Comparison of ENCODE assay signal across 13 cellular contexts in the genomic region with DNA sequence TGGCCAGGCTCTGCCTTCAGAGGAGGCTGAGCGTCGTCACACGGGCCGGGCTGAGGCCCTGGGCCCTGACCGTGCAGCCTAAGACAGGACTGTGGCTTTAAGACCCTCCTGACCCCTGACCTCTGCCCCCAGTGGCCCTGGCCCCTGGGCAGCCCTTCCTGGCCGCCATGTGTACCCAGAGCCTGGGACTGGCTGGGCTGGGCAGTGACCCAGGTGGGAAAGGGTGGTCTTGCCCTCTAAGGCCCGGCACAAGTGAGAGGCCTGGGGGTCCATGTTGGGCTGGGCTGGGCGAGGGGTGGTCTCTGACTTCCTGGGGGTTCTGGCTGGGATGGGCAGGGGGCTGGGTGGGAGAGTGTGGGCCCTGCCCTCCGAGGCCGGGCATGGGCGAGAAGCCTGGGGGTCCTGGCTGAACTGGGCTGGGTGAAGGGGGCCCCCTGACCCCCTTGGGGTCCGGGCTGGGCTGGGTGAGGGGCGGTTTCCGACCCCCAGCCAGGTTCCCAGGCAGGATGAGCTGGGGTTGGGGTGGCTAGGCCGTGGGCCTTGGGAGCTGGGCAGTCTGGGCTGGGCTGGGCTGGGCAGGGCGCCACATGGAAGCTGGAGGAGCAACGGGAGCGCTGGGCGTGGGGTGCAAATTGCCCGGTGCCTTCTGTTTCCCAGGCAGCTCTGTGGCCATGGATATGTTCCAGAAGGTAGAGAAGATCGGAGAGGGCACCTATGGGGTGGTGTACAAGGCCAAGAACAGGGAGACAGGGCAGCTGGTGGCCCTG. TPM values are rescaled to one million over a fixed set of nuclear protein-coding genes. Genes with fewer than 3 reads are reported as not detected.
DNase-seq lines count a peak whose midpoint lies in the region; ATAC-seq, FAIRE-seq and TF ChIP-seq lines count a peak whose summit lies in the region.
"Had no signal": no experiment of that assay in that cellular context is flagged by ENCODE, and none has a peak within 500 bp of the region (broad histone marks: within the 10 kb centered on the region; RNA-seq: fewer than 3 reads in every experiment).

A gene (plus strand): TSS at position 101 of the 767 bp plus-strand sequence. CDS start 571 bp downstream, at position 672.

- ATAC-seq in HepG2: no peak
- ATAC-seq in stimulated activated naive B cell treated with anti-CD40 and anti-IgM and Interleukin-4, amounts not matched to agents 10 μg/mL and 1 μg/mL and 100 μg/mL, for 72 hours (replicated peaks): no peak
- ATAC-seq in HG03196 (IDR thresholded peaks at IDR 0.05; ENCODE audit: unreplicated experiment): no peak
- no peak for ATAC-seq in HG03432 (IDR thresholded peaks at IDR 0.05; ENCODE audit: unreplicated experiment)

- BruUV-seq in HepG2 (replicated peaks; lab: Mats Ljungman, UMichigan): no TSS peak

- TF ChIP-seq EP300 in HepG2 (IDR thresholded peaks at IDR 0.05; ENCODE audit: low read depth in 2 of 2, low read length in 2 of 2): no peak
- no peak for TF ChIP-seq EP300 in HepG2 (CRISPR knock-in tag; IDR thresholded peaks at IDR 0.05; ENCODE audit: borderline replicate concordance)

- in situ Hi-C loops in HepG2 (cut with HindIII; ENCODE audit: extremely low pct_ligation_motif_present, low pct_unique_long_range_greater_than_20kb): no loop called here

- H3K27ac Mint-ChIP-seq in stimulated activated naive B cell treated with anti-CD40 and anti-IgM and Interleukin-4, amounts not matched to agents 10 μg/mL and 1 μg/mL and 100 μg/mL, for 72 hours: peak within 1 kb of the TSS; percentile 51
- H3K27ac Mint-ChIP-seq: activated naive CD8-positive, alpha-beta T cell treated with anti-CD3 and anti-CD28 coated beads, Interleukin-2, amount 10 ng/mL, durations not matched to agents 7 days and 5 days; dendritic cell treated with granulocyte-macrophage colony-stimulating factor and Interleukin-4, amounts not matched to agents 40 ng/mL and 50 ng/mL, for 4 days had no signal

- no peak for FAIRE-seq in HepG2 (lab: Jason Lieb, UNC)
- no peak for FAIRE-seq in D721Med (lab: Jason Lieb, UNC)
- FAIRE-seq: islet of Langerhans had no signal

- H3K4me3 ChIP-seq in HepG2 (replicated peaks in 1 of 3; ENCODE audit: insufficient read depth in 1 of 3, low read depth in 2 of 3, low read length in 3 of 3): peak within 1 kb of the TSS in 1 of 3 experiments; percentile 18; a peak in 1 of 6 replicates

- TF ChIP-seq CTCF in GM20000 (IDR thresholded peaks at IDR 0.05; ENCODE audit: extremely low read depth, missing control alignments) (no peak), RWPE1 (conservative IDR thresholded peaks at IDR 0.05; ENCODE audit: low read depth) (peak; percentile 51; the same call in 1 of the 2 replicates), HepG2 (CRISPR knock-in tag; IDR thresholded peaks at IDR 0.05) (no peak), D721Med (IDR thresholded peaks at IDR 0.05; ENCODE audit: insufficient read depth, missing control alignments) (no peak)

- no peak within 1 kb of the TSS for H2AFZ ChIP-seq in HepG2 (ENCODE audit: low read length)

- DNase-seq in GM20000 (ENCODE audit: low spot score) (peak; percentile 17), RWPE1 (ENCODE audit: low spot score) (no peak), HepG2 (ENCODE audit: low spot score) (no peak), D721Med (ENCODE audit: insufficient read length, low spot score) (no peak)
- DNase-seq in stimulated activated naive B cell treated with anti-CD40 and anti-IgM and Interleukin-4, amounts not matched to agents 10 μg/mL and 1 μg/mL and 100 μg/mL, for 72 hours: no peak
- DNase-seq: foreskin keratinocyte, NCI-H2107 had no signal

- peaks cover 7 to 22% of the 10 kb centered on the region in 2 donors for H3K36me3 Mint-ChIP-seq in stimulated activated naive B cell treated with anti-CD40 and anti-IgM and Interleukin-4, amounts not matched to agents 10 μg/mL and 1 μg/mL and 100 μg/mL, for 72 hours

- no peaks in the 10 kb centered on the region for H3K27me3 ChIP-seq in HepG2 (ENCODE audit: control insufficient read depth in 1 of 2, insufficient read depth in 2 of 2, low read length in 2 of 2)
- H3K27me3 ChIP-seq: foreskin keratinocyte, neutrophil had no signal

- H3K27ac ChIP-seq in RWPE1 (peak within 1 kb of the TSS; percentile 50), HepG2 (ENCODE audit: extremely low read length, insufficient read depth, low read length) (peak within 1 kb of the TSS; percentile 50)
- H3K27ac ChIP-seq: foreskin keratinocyte, neutrophil had no signal

- H4K20me1 ChIP-seq in HepG2 (ENCODE audit: insufficient read depth, low read length): no peaks in the 10 kb centered on the region

- H3K4me2 ChIP-seq in HepG2 (ENCODE audit: low read depth, low read length): peak within 1 kb of the TSS; percentile 43

- peaks cover 16 to 27% of the 10 kb centered on the region in 2 donors for H3K4me1 Mint-ChIP-seq in stimulated activated naive B cell treated with anti-CD40 and anti-IgM and Interleukin-4, amounts not matched to agents 10 μg/mL and 1 μg/mL and 100 μg/mL, for 72 hours

- POLR2A ChIA-PET in RWPE1 (lab: Yijun Ruan, JAX; ENCODE audit: low non-redundant PET) (no interaction called here), HepG2 (lab: Yijun Ruan, JAX) (interaction anchor here (0.6 to 14.3 kb wide), 13 partner anchors 9 to 221 kb away, joined by 3 to 481 read pairs (median 4); a partner anchor contains a TSS)

- H3K9ac ChIP-seq in HepG2 (ENCODE audit: insufficient read depth, low read depth, low read length): peak within 1 kb of the TSS; percentile 20; the same call in 1 of the 2 replicates

- TF ChIP-seq POLR2A in HepG2 (IDR thresholded peaks at IDR 0.05; ENCODE audit: insufficient read depth in 1 of 2, low read depth in 2 of 2, low read length in 2 of 2): no peak

- intact Hi-C loops in HepG2 (cut with micrococcal nuclease; ENCODE audit: unreplicated experiment): no loop called here

- no peak for TF ChIP-seq RAD21 in HepG2 (CRISPR knock-in tag; IDR thresholded peaks at IDR 0.05)

- no peaks in the 10 kb centered on the region for H3K9me3 ChIP-seq in HepG2 (ENCODE audit: low read length)
- H3K9me3 ChIP-seq: neutrophil had no signal

- H3K4me1 ChIP-seq in HepG2 (ENCODE audit: insufficient read depth, low read length): peaks cover 100% of the 10 kb centered on the region

- no peak within 1 kb of the TSS for H3K4me3 Mint-ChIP-seq in stimulated activated naive B cell treated with anti-CD40 and anti-IgM and Interleukin-4, amounts not matched to agents 10 μg/mL and 1 μg/mL and 100 μg/mL, for 72 hours
- H3K4me3 Mint-ChIP-seq: activated naive CD8-positive, alpha-beta T cell treated with anti-CD3 and anti-CD28 coated beads, Interleukin-2, amount 10 ng/mL, durations not matched to agents 7 days and 5 days; dendritic cell treated with granulocyte-macrophage colony-stimulating factor and Interleukin-4, amounts not matched to agents 40 ng/mL and 50 ng/mL, for 4 days had no signal

- no peaks in the 10 kb centered on the region for H3K36me3 ChIP-seq in HepG2 (replicated peaks in 1 of 2; ENCODE audit: control insufficient read depth in 1 of 2, insufficient read depth in 2 of 2, low read length in 2 of 2)

- WGBS in HepG2 (ENCODE audit: low lambda C conversion rate): 83% methylated on average over 13 of the region's 21 CpGs

- no peaks in the 10 kb centered on the region for H3K79me2 ChIP-seq in HepG2 (ENCODE audit: insufficient read depth, low read length)

- H3K27me3 Mint-ChIP-seq in stimulated activated naive B cell treated with anti-CD40 and anti-IgM and Interleukin-4, amounts not matched to agents 10 μg/mL and 1 μg/mL and 100 μg/mL, for 72 hours: no peaks in the 10 kb centered on the region
- H3K27me3 Mint-ChIP-seq: activated naive CD8-positive, alpha-beta T cell treated with anti-CD3 and anti-CD28 coated beads, Interleukin-2, amount 10 ng/mL, durations not matched to agents 7 days and 5 days; dendritic cell treated with granulocyte-macrophage colony-stimulating factor and Interleukin-4, amounts not matched to agents 40 ng/mL and 50 ng/mL, for 4 days had no signal

- no peaks in the 10 kb centered on the region for H3K9me3 Mint-ChIP-seq in stimulated activated naive B cell treated with anti-CD40 and anti-IgM and Interleukin-4, amounts not matched to agents 10 μg/mL and 1 μg/mL and 100 μg/mL, for 72 hours
- H3K9me3 Mint-ChIP-seq: activated naive CD8-positive, alpha-beta T cell treated with anti-CD3 and anti-CD28 coated beads, Interleukin-2, amount 10 ng/mL, durations not matched to agents 7 days and 5 days; dendritic cell treated with granulocyte-macrophage colony-stimulating factor and Interleukin-4, amounts not matched to agents 40 ng/mL and 50 ng/mL, for 4 days had no signal

- CTCF ChIA-PET in RWPE1 (lab: Yijun Ruan, JAX) (interaction anchor here (0.6 to 1.3 kb wide), 11 partner anchors 10 to 132 kb away, joined by 3 to 8 read pairs (median 3); no protein-coding TSS in a partner anchor), HepG2 (lab: Yijun Ruan, JAX; ENCODE audit: low intra/inter-chr PET ratio, low total read pairs) (interaction anchor here (1.5 kb wide), 1 partner anchor 19 kb away, joined by 4 read pairs; no protein-coding TSS in a partner anchor)

RNA-seq across cellular contexts. Expression of the gene that starts here (rescaled TPM):
- 2.0 and 5.8 TPM in 2 replicates for total RNA-seq in HepG2 (2016; rRNA removed; fragmentation: Illumina TruSeq; extraction: Trizol)
- total RNA-seq in HepG2 (2016; cell fraction: cytosol; rRNA removed; fragmentation: Illumina TruSeq; extraction: Trizol; ENCODE audit: low read depth): 1.8 and 2.5 TPM in 2 replicates
- total RNA-seq in HepG2 (2016; cell fraction: insoluble cytoplasmic fraction; rRNA removed; fragmentation: Illumina TruSeq; extraction: Trizol): 1.6 and 5.0 TPM in 2 replicates
- 2.3 TPM in 2 replicates for total RNA-seq in HepG2 (2016; cell fraction: membrane; rRNA removed; fragmentation: Illumina TruSeq; extraction: Trizol)
- total RNA-seq in HepG2 (2016; cell fraction: nucleus; rRNA removed; fragmentation: Illumina TruSeq; extraction: Trizol): 7.8 and 9.0 TPM in 2 replicates
- 11.4 and 18.0 TPM in 2 replicates for polyA plus RNA-seq in HepG2 (2011; rRNA removed)
- 5.4 and 6.1 TPM in 2 replicates for polyA plus RNA-seq in HepG2 (2011; cell fraction: cytosol; rRNA removed)
- 90.2 and 107 TPM in 2 replicates for polyA plus RNA-seq in HepG2 (2011; cell fraction: nucleus; rRNA removed)
- 10.2 and 11.2 TPM in 2 replicates for polyA plus RNA-seq in HepG2 (2012)
- 0.93 and 1.5 TPM in 2 replicates for polyA plus RNA-seq in HepG2 (2016; cell fraction: cytosol; fragmentation: Illumina TruSeq; extraction: Trizol; ENCODE audit: low read depth)
- 1.1 and 1.4 TPM in 2 replicates for polyA plus RNA-seq in HepG2 (2016; cell fraction: insoluble cytoplasmic fraction; fragmentation: Illumina TruSeq; extraction: Trizol; ENCODE audit: low read depth)
- 1.8 and 2.0 TPM in 2 replicates for polyA plus RNA-seq in HepG2 (2016; cell fraction: membrane; fragmentation: Illumina TruSeq; extraction: Trizol; ENCODE audit: low read depth)
- 29.8 and 32.4 TPM in 2 replicates for polyA plus RNA-seq in HepG2 (2016; cell fraction: nucleus; fragmentation: Illumina TruSeq; extraction: Trizol; ENCODE audit: insufficient read depth, low read depth)
- 0.84 and 2.9 TPM in 2 replicates for polyA minus RNA-seq in HepG2 (2011; rRNA and poly(A)+ RNA removed; ENCODE audit: low replicate concordance)
- 0.62 and 1.3 TPM in 2 replicates for polyA minus RNA-seq in HepG2 (2011; cell fraction: cytosol; rRNA and poly(A)+ RNA removed)
- polyA minus RNA-seq in HepG2 (2011; cell fraction: nucleus; rRNA and poly(A)+ RNA removed): 4.0 and 7.6 TPM in 2 replicates
